Comparison of ENCODE assay signal across 17 cellular contexts in genomic region chr19:11485245-11485837, GRCh38. TPM values are rescaled to one million over a fixed set of nuclear protein-coding genes. Genes with fewer than 3 reads are reported as not detected.
"Had no signal": no experiment of that assay in that cellular context is flagged by ENCODE, and none has a peak within 500 bp of the region (broad histone marks: within the 10 kb centered on the region; RNA-seq: fewer than 3 reads in every experiment).

No MANE protein-coding gene starts in this region.

- H3K4me1 ChIP-seq: prostate gland had no signal

- H3K9me3 ChIP-seq: prostate gland, spleen had no signal

- H3K9me3 Mint-ChIP-seq: activated naive CD4-positive, alpha-beta T cell treated with anti-CD3 and anti-CD28 coated beads, Interleukin-2, amount 50 U/mL, for 72 hours; central memory CD8-positive, alpha-beta T cell; immature natural killer cell had no signal

- H3K4me3 Mint-ChIP-seq: brain; central memory CD8-positive, alpha-beta T cell had no signal

- H3K27ac Mint-ChIP-seq: immature natural killer cell, naive B cell had no signal

- H3K27ac ChIP-seq: prostate gland, spleen had no signal

- H3K4me3 ChIP-seq: lung, prostate gland, spleen had no signal

- H3K36me3 ChIP-seq: prostate gland had no signal

- DNase-seq: activated CD4-positive, alpha-beta T cell treated with anti-CD3 and anti-CD28 coated beads, Interleukin-2, amount 50 U/mL, for 1 hour; activated CD4-positive, CD25-positive, alpha-beta regulatory T cell; amniotic stem cell; dermis blood vessel endothelial cell; immature natural killer cell; naive B cell; occipital lobe; spleen; stimulated activated CD4-positive, alpha-beta T cell treated with anti-CD3 and anti-CD28 coated beads, Interleukin-2, amount 100 ng/mL, for 24 hours; stimulated activated naive CD4-positive, alpha-beta T cell had no signal

RNA-seq across cellular contexts. Expression of gene ELAVL3, which starts 4.5 kb away (rescaled TPM):
- total RNA-seq: activated naive CD4-positive, alpha-beta T cell treated with anti-CD3 and anti-CD28 coated beads, Interleukin-2, amount 50 U/mL, for 72 hours; dermis blood vessel endothelial cell; esophagus mucosa; spleen; T-helper 1 cell treated with Interleukin-12 subunit alpha and Interleukin-12 subunit beta and Interleukin-4 antibody, amounts not matched to agents 30 ng/mL and 1 ng/mL, for 36 hours had no signal
- polyA plus RNA-seq: immature natural killer cell had no signal

RNA-seq across cellular contexts. Expression of gene ODAD3, which starts 50.4 kb away (rescaled TPM):
- total RNA-seq: dermis blood vessel endothelial cell; esophagus mucosa; T-helper 1 cell treated with Interleukin-12 subunit alpha and Interleukin-12 subunit beta and Interleukin-4 antibody, amounts not matched to agents 30 ng/mL and 1 ng/mL, for 36 hours had no signal
- polyA plus RNA-seq: immature natural killer cell had no signal
